8 cellular contexts compared by ENCODE assay signal in genomic region chr11:72471005-72471898, GRCh38. TPM values are rescaled to one million over a fixed set of nuclear protein-coding genes. Genes with fewer than 3 reads are reported as not detected.
A peak's percentile ranks its signal among the peaks of the same experiment; 100 is the strongest.
DNase-seq lines count a peak whose midpoint lies in the region; ATAC-seq and TF ChIP-seq lines count a peak whose summit lies in the region.

No MANE protein-coding gene starts in this region.

- H3K9me3 Mint-ChIP-seq in activated T-helper 1 cell treated with anti-CD3 and anti-CD28 coated beads, Interleukin-12 subunit alpha, Interleukin-12 subunit beta, Interleukin-2, Interleukin-4 antibody, amounts not matched to agents 30 ng/mL and 10 ng/mL and 1 ng/mL, durations not matched to agents 14 hours and 24 hours and 36 hours, result no peaks in the 10 kb centered on the region

- no peak for ATAC-seq in HG03045 (IDR thresholded peaks at IDR 0.05; ENCODE audit: unreplicated experiment)

- no peak overlapping the region for H3K4me3 ChIP-seq in LNCaP clone FGC (ENCODE audit: low read depth, low read length)
- no peak overlapping the region for H3K4me3 ChIP-seq in fibroblast of villous mesenchyme (ENCODE audit: low read depth, low read length)

- no peak overlapping the region for H3K27ac Mint-ChIP-seq in activated T-helper 1 cell treated with anti-CD3 and anti-CD28 coated beads, Interleukin-12 subunit alpha, Interleukin-12 subunit beta, Interleukin-2, Interleukin-4 antibody, amounts not matched to agents 30 ng/mL and 10 ng/mL and 1 ng/mL, durations not matched to agents 14 hours and 24 hours and 36 hours

- H3K36me3 Mint-ChIP-seq in activated T-helper 1 cell treated with anti-CD3 and anti-CD28 coated beads, Interleukin-12 subunit alpha, Interleukin-12 subunit beta, Interleukin-2, Interleukin-4 antibody, amounts not matched to agents 30 ng/mL and 10 ng/mL and 1 ng/mL, durations not matched to agents 14 hours and 24 hours and 36 hours (ENCODE audit: low read depth), result no peaks in the 10 kb centered on the region

- H3K4me3 Mint-ChIP-seq in activated T-helper 1 cell treated with anti-CD3 and anti-CD28 coated beads, Interleukin-12 subunit alpha, Interleukin-12 subunit beta, Interleukin-2, Interleukin-4 antibody, amounts not matched to agents 30 ng/mL and 10 ng/mL and 1 ng/mL, durations not matched to agents 14 hours and 24 hours and 36 hours, result peak overlapping the region; percentile 66

- peak; percentile 79 for TF ChIP-seq CTCF in LNCaP clone FGC (IDR thresholded peaks at IDR 0.05; ENCODE audit: control insufficient read depth, extremely low read depth, insufficient read depth)
- peak; percentile 95 for TF ChIP-seq CTCF in fibroblast of villous mesenchyme (IDR thresholded peaks at IDR 0.05; ENCODE audit: insufficient read depth, low read depth, low read length)

- H3K27me3 Mint-ChIP-seq in activated T-helper 1 cell treated with anti-CD3 and anti-CD28 coated beads, Interleukin-12 subunit alpha, Interleukin-12 subunit beta, Interleukin-2, Interleukin-4 antibody, amounts not matched to agents 30 ng/mL and 10 ng/mL and 1 ng/mL, durations not matched to agents 14 hours and 24 hours and 36 hours (ENCODE audit: insufficient read depth), result peaks cover 41% of the 10 kb centered on the region

- intact Hi-C loops in activated T-helper 1 cell treated with anti-CD3 and anti-CD28 coated beads, Interleukin-12 subunit alpha, Interleukin-12 subunit beta, Interleukin-2, Interleukin-4 antibody, amounts not matched to agents 30 ng/mL and 10 ng/mL and 1 ng/mL, durations not matched to agents 14 hours and 24 hours and 36 hours (cut with micrococcal nuclease), result loop anchor here (1.0 kb wide), 4 partner anchors 82 to 212 kb away; no protein-coding TSS in a partner anchor

- peaks cover 7% of the 10 kb centered on the region for H3K4me1 Mint-ChIP-seq in activated T-helper 1 cell treated with anti-CD3 and anti-CD28 coated beads, Interleukin-12 subunit alpha, Interleukin-12 subunit beta, Interleukin-2, Interleukin-4 antibody, amounts not matched to agents 30 ng/mL and 10 ng/mL and 1 ng/mL, durations not matched to agents 14 hours and 24 hours and 36 hours (ENCODE audit: low read depth)

- DNase-seq in DMS79 (lab: John Stamatoyannopoulos, UW) (peak; percentile 70), LNCaP clone FGC (ENCODE audit: low read depth) (peak; percentile 34), RKO (ENCODE audit: low spot score) (peak; percentile 87), fibroblast of villous mesenchyme (ENCODE audit: low read depth) (peak; percentile 78), non-pigmented ciliary epithelial cell (ENCODE audit: low read depth) (peak; percentile 31), superior temporal gyrus (ENCODE audit: extremely low spot score) (peak; percentile 92)
- peak; percentile 55 for DNase-seq in activated T-helper 1 cell treated with anti-CD3 and anti-CD28 coated beads, Interleukin-12 subunit alpha, Interleukin-12 subunit beta, Interleukin-2, Interleukin-4 antibody, amounts not matched to agents 30 ng/mL and 10 ng/mL and 1 ng/mL, durations not matched to agents 14 hours and 24 hours and 36 hours (ENCODE audit: low spot score)

RNA-seq across cellular contexts. Expression of gene CLPB, which starts 36.9 kb away (rescaled TPM):
- total RNA-seq in activated T-helper 1 cell treated with anti-CD3 and anti-CD28 coated beads, Interleukin-12 subunit alpha, Interleukin-12 subunit beta, Interleukin-2, Interleukin-4 antibody, amounts not matched to agents 30 ng/mL and 10 ng/mL and 1 ng/mL, durations not matched to agents 14 hours and 24 hours and 36 hours, result 41.3 and 41.4 TPM in 2 replicates
- total RNA-seq in fibroblast of villous mesenchyme, result 32.5 and 48.8 TPM in 2 replicates

Comparison
In these comparisons a context has a peak if more than half of its experiments do, and no peak if none do; other contexts are left out.
1. DNase-seq: peak in every context shown above with its lines; median percentile 92 in superior temporal gyrus; 87 in RKO; 78 in fibroblast of villous mesenchyme; 70 in DMS79; 55 in activated T-helper 1 cell treated with anti-CD3 and anti-CD28 coated beads, Interleukin-12 subunit alpha, Interleukin-12 subunit beta, Interleukin-2, Interleukin-4 antibody, amounts not matched to agents 30 ng/mL and 10 ng/mL and 1 ng/mL, durations not matched to agents 14 hours and 24 hours and 36 hours; 34 in LNCaP clone FGC; 31 in non-pigmented ciliary epithelial cell.